23 cellular contexts compared by ENCODE assay signal in genomic region chr2:119553687-119554344, GRCh38. TPM values are rescaled to one million over a fixed set of nuclear protein-coding genes. Genes with fewer than 3 reads are reported as not detected.
DNase-seq lines count a peak whose midpoint lies in the region; ATAC-seq, FAIRE-seq and TF ChIP-seq lines count a peak whose summit lies in the region.
"Had no signal": no experiment of that assay in that cellular context is flagged by ENCODE, and none has a peak within 500 bp of the region (broad histone marks: within the 10 kb centered on the region; RNA-seq: fewer than 3 reads in every experiment).

No MANE protein-coding gene starts in this region.

- H3K9me3 ChIP-seq in hepatocyte (ENCODE audit: low read depth): no peaks in the 10 kb centered on the region
- H3K9me3 ChIP-seq in left lung: no peaks in the 10 kb centered on the region

- ATAC-seq in left lung: peak; percentile 59
- ATAC-seq in HG03045 (IDR thresholded peaks at IDR 0.05; ENCODE audit: unreplicated experiment): no peak
- no peak for ATAC-seq in GM18867 (IDR thresholded peaks at IDR 0.05; ENCODE audit: unreplicated experiment)

- H2AFZ ChIP-seq in hepatocyte: peak overlapping the region; percentile 33
- H2AFZ ChIP-seq: PC-9 had no signal

- peaks cover 51% of the 10 kb centered on the region for H3K4me1 Mint-ChIP-seq in Calu3 (ENCODE audit: low read depth, unreplicated experiment)
- peaks cover 3% of the 10 kb centered on the region for H3K4me1 Mint-ChIP-seq in nephron
- H3K4me1 Mint-ChIP-seq: CD14-positive monocyte had no signal

- H3K36me3 Mint-ChIP-seq in Calu3 (ENCODE audit: insufficient read depth, unreplicated experiment) (peaks cover 14% of the 10 kb centered on the region), nephron (ENCODE audit: low read depth) (peaks cover 20% of the 10 kb centered on the region)
- H3K36me3 Mint-ChIP-seq: CD14-positive monocyte had no signal

- intact Hi-C loops in Calu3 (cut with micrococcal nuclease; ENCODE audit: unreplicated experiment): loop anchor here (5.0 kb wide), 2 partner anchors 67 to 93 kb away; no protein-coding TSS in a partner anchor
- intact Hi-C loops in left lung (cut with DNase I): no loop called here

- H3K79me2 ChIP-seq in hepatocyte: no peaks in the 10 kb centered on the region

- H3K4me3 Mint-ChIP-seq in Calu3 (ENCODE audit: low read depth, unreplicated experiment): peak overlapping the region; percentile 24
- no peak overlapping the region for H3K4me3 Mint-ChIP-seq in nephron
- H3K4me3 Mint-ChIP-seq: CD14-positive monocyte had no signal

- FAIRE-seq in GM12891 (lab: Jason Lieb, UNC): no peak
- FAIRE-seq: GM19239 had no signal

- H3K27me3 ChIP-seq in hepatocyte (no peaks in the 10 kb centered on the region), left lung (no peaks in the 10 kb centered on the region)

- no peak for TF ChIP-seq POLR2A in GM12891 (IDR thresholded peaks at IDR 0.05; ENCODE audit: low read depth, low read length)

- H3K4me3 ChIP-seq in hepatocyte (no peak overlapping the region), left lung (no peak overlapping the region)
- H3K4me3 ChIP-seq: PC-9 had no signal

- CTCF ChIA-PET in Calu3 (lab: Charles Lee): no interaction called here

- no peaks in the 10 kb centered on the region for H3K9me3 Mint-ChIP-seq in Calu3 (ENCODE audit: low read depth, unreplicated experiment)
- no peaks in the 10 kb centered on the region for H3K9me3 Mint-ChIP-seq in nephron

- no peaks in the 10 kb centered on the region for H3K9me2 ChIP-seq in hepatocyte (replicated peaks; ENCODE audit: insufficient read depth)

- H3K27ac Mint-ChIP-seq in Calu3 (ENCODE audit: unreplicated experiment) (peak overlapping the region; percentile 83), nephron (peak overlapping the region in 2 of 3 experiments; percentile 12 to 28)

- 73% methylated on average over 7 of the region's 7 CpGs for WGBS in hepatocyte (ENCODE audit: low lambda C conversion rate, missing lambda C conversion rate)

- DNase-seq in Calu3 (peak; percentile 65), hepatocyte (ENCODE audit: low spot score) (no peak), left lung (no peak), NCI-H2029 treated with DMSO at 0.1 percent for 48 hours (lab: John Stamatoyannopoulos, UW) (no peak), GM12891 (ENCODE audit: insufficient read length, low spot score) (no peak)
- DNase-seq: 8988T, DMS 273 treated with DMSO at 0.1 percent for 48 hours, DND-41, NCI-H1417 treated with DMSO at 0.1 percent for 48 hours, NCI-H187 treated with DMSO at 0.1 percent for 48 hours, NCI-H226, NCI-H524 treated with DMSO at 0.1 percent for 48 hours, PC-9 had no signal

- no TSS peak for BruUV-seq in Calu3 (replicated peaks; lab: Mats Ljungman, UMichigan)

- TF ChIP-seq CTCF in Calu3 (IDR thresholded peaks at IDR 0.05; ENCODE audit: unreplicated experiment) (no peak), hepatocyte (IDR thresholded peaks at IDR 0.05; ENCODE audit: poor library complexity) (no peak), left lung (IDR thresholded peaks at IDR 0.05) (no peak), nephron (IDR thresholded peaks at IDR 0.05; ENCODE audit: unreplicated experiment in 3 of 3) (no peak)

- H3K27ac ChIP-seq in hepatocyte: peak overlapping the region; percentile 37
- H3K27ac ChIP-seq in left lung: peak overlapping the region; percentile 48 to 79
- H3K27ac ChIP-seq: PC-9, RWPE1 had no signal

- no peaks in the 10 kb centered on the region for H3K27me3 Mint-ChIP-seq in Calu3 (ENCODE audit: unreplicated experiment)
- H3K27me3 Mint-ChIP-seq in nephron (ENCODE audit: low read depth): peaks cover 6% of the 10 kb centered on the region

- no peaks in the 10 kb centered on the region for H4K20me1 ChIP-seq in hepatocyte (ENCODE audit: insufficient read depth, poor library complexity, severe bottlenecking)

- H3K4me2 ChIP-seq in hepatocyte: peak overlapping the region; percentile 27
- H3K4me2 ChIP-seq: PC-9 had no signal

- H3K36me3 ChIP-seq in hepatocyte (replicated peaks; ENCODE audit: insufficient read depth, low read depth) (no peaks in the 10 kb centered on the region), left lung (no peaks in the 10 kb centered on the region)

- H3K4me1 ChIP-seq in hepatocyte (ENCODE audit: insufficient read depth) (peaks cover 16% of the 10 kb centered on the region), left lung (no peaks in the 10 kb centered on the region)

TF ChIP-seq in GM12891, 5 proteins besides CTCF, POLR2A, EP300 and RAD21:
- TF ChIP-seq TAF1 (IDR thresholded peaks at IDR 0.05; ENCODE audit: low read depth, low read length) (no peak), POU2F2 (IDR thresholded peaks at IDR 0.05; ENCODE audit: low read depth, low read length) (no peak), SPI1 (IDR thresholded peaks at IDR 0.05; ENCODE audit: low read depth, low read length) (no peak), PAX5 (IDR thresholded peaks at IDR 0.05; ENCODE audit: insufficient read depth, low read length, severe bottlenecking) (no peak), POLR2AphosphoS5 (IDR thresholded peaks at IDR 0.05; ENCODE audit: low read depth, low read length) (no peak)
TF ChIP-seq in GM12891: peak in this region for 0.

RNA-seq across cellular contexts. Expression of gene CFAP221, which starts 9.6 kb away (rescaled TPM):
- 9.5 and 10.0 TPM in 2 replicates for total RNA-seq in Calu3 (2022)
- 3.4 and 8.1 TPM in 2 replicates for total RNA-seq in hepatocyte
- 3.3 and 3.5 TPM in 2 replicates for polyA plus RNA-seq in hepatocyte
- total RNA-seq in left lung: 10 to 100 TPM; 20.0 to 20.8 TPM
- not detected for polyA plus RNA-seq in GM12891 (2012; ENCODE audit: low read depth, missing spikeins)
- total RNA-seq: PC-9 had no signal
- polyA plus RNA-seq: AG04450, CD14-positive monocyte had no signal

RNA-seq across cellular contexts. Expression of gene SCTR, which starts 29.5 kb away (rescaled TPM):
- 0.56 and 0.85 TPM in 2 replicates for total RNA-seq in Calu3 (2022)
- 1.7 and 2.4 TPM in 2 replicates for total RNA-seq in hepatocyte
- polyA plus RNA-seq in hepatocyte: 4.3 and 4.9 TPM in 2 replicates
- total RNA-seq in left lung: 10 to 100 TPM; 10.1 to 13.7 TPM
- not detected for polyA plus RNA-seq in GM12891 (2012; ENCODE audit: low read depth, missing spikeins)
- total RNA-seq: G401, H4, M059J, PC-9 had no signal
- polyA plus RNA-seq: AG04450, CD14-positive monocyte had no signal
